ENCODE assay signal across 8 cellular contexts in the genomic region with DNA sequence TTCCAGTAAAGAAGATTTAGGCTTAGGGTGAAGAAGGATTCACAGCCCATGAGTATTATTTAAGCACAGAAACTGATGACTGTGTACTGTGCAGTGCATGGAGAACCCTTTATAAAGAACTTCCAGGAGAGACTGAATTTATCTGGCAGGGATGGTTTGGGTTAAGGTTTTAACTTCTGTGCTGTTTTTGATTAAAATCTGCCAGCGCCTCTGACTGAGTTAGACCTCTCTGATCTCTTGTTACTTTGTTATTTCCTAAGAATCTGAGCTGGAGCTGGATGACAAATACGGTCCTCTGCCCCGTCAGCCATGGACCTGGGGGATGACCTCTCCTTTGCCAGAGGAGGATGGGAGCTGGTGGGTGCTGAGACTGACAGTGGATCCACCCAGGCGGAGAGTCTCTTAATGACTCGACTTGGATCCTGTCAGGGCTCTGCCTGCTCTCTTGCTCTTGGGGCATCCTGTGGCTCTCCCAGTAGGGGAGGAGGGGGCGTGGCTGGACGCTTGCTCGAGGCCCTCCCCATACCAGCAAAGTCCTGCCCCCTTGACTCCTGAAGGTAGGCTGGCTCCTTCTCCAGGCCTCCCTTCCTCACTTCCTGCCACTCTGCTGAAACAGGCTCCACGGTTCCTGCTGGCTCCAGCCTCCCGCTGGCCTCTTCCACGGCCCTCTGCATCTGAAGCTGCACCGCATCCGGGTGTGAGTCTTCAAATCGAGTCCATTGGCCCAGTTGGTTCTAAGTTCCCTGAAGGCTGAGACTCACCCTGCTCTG. TPM values are rescaled to one million over a fixed set of nuclear protein-coding genes. Genes with fewer than 3 reads are reported as not detected.
DNase-seq lines count a peak whose midpoint lies in the region; ATAC-seq and TF ChIP-seq lines count a peak whose summit lies in the region.

No MANE protein-coding gene starts in this region.

- WGBS in gastroesophageal sphincter (ENCODE audit: low coverage in 1 of 2), 2 donors: 81% methylated on average over 6 of the region's 14 CpGs; no CpG with 5 or more reads in 1 of the 2 donors

- DNase-seq in GM04503 (ENCODE audit: low read depth) (peak; percentile 74), RWPE1 (ENCODE audit: low spot score) (peak; percentile 43), retina (peak; percentile 27), NCI-H1105 treated with DMSO at 0.1 percent for 48 hours (lab: John Stamatoyannopoulos, UW) (no peak), Kasumi-1 (lab: John Stamatoyannopoulos, UW) (no peak)

- no peak for TF ChIP-seq POLR2A in gastroesophageal sphincter (IDR thresholded peaks at IDR 0.05)

- no peak overlapping the region for H3K4me3 ChIP-seq in gastroesophageal sphincter

- H3K36me3 ChIP-seq in gastroesophageal sphincter: no peaks in the 10 kb centered on the region

- CTCF ChIA-PET in RWPE1 (lab: Yijun Ruan, JAX): no interaction called here

- no peak for TF ChIP-seq CTCF in RWPE1 (conservative IDR thresholded peaks at IDR 0.05; ENCODE audit: low read depth)
- no peak for TF ChIP-seq CTCF in gastroesophageal sphincter (IDR thresholded peaks at IDR 0.05)

- POLR2A ChIA-PET in RWPE1 (lab: Yijun Ruan, JAX; ENCODE audit: low non-redundant PET): no interaction called here

- no peaks in the 10 kb centered on the region for H3K9me3 ChIP-seq in gastroesophageal sphincter

- peaks cover 0 to 40% (median 8%) of the 10 kb centered on the region in 3 donors for H3K4me1 ChIP-seq in gastroesophageal sphincter

- peak; percentile 73 for ATAC-seq in gastroesophageal sphincter
- no peak for ATAC-seq in HG02588 (IDR thresholded peaks at IDR 0.05; ENCODE audit: unreplicated experiment)
- no peak for ATAC-seq in HG03025 (IDR thresholded peaks at IDR 0.05; ENCODE audit: low FRiP score, unreplicated experiment)

- H3K27ac ChIP-seq in RWPE1 (peak overlapping the region; percentile 42), gastroesophageal sphincter (peak overlapping the region in 3 of 4 donors; percentile 38 to 65 (median 54))

- no peak for TF ChIP-seq EP300 in gastroesophageal sphincter (IDR thresholded peaks at IDR 0.05)

- no peaks in the 10 kb centered on the region for H3K27me3 ChIP-seq in gastroesophageal sphincter

RNA-seq across cellular contexts. Expression of gene MAP3K14, which starts 24.8 kb away (rescaled TPM):
- total RNA-seq in gastroesophageal sphincter: 10 to 100 TPM in 3 of 4 donors, 1 to 10 TPM in 1; 8.5 to 17.5 (median 13.5) TPM

Comparison
In these comparisons a context has a peak if more than half of its experiments do, and no peak if none do; other contexts are left out.
1. DNase-seq: peak in GM04503 (single experiment), RWPE1 (single experiment) and retina (single experiment); none in NCI-H1105 treated with DMSO at 0.1 percent for 48 hours (single experiment) and Kasumi-1 (0 of 2).